In the genomic region with DNA sequence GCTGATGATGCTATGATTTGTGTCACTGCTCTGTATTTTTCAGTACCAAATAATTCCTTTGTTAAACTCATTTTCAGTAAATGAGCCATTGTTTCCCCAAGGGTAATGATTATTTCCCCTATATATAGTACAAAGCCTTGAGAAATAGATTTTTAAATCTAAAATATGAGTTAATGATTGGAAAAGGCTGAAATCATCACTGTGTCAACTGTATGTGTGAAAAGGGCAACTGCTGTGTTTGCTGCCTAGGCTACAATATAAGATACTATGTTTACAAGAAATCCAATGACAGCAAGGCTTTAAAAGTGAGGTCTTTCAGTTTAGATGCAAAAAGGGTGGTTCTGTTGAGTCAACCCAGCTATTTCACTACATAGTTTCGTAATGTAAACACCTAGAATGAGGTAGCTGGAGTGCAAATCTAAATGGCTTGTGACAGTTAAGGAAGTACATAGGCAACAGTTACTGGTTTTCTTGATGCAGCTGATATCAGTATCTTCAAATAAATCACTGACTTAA, we compare ENCODE assay signal across 8 cellular contexts. TPM values are rescaled to one million over a fixed set of nuclear protein-coding genes. Genes with fewer than 3 reads are reported as not detected.
DNase-seq lines count a peak whose midpoint lies in the region; ATAC-seq and TF ChIP-seq lines count a peak whose summit lies in the region.

No MANE protein-coding gene starts in this region.

- WGBS in spleen, 5 donors, result 26 to 79% (median 51%) methylated on average over 1 of the region's 1 CpG

- H3K4me1 ChIP-seq in spleen (peaks cover 20 to 70% (median 35%) of the 10 kb centered on the region in 6 donors), tibial artery (peaks cover 0 to 40% (median 15%) of the 10 kb centered on the region in 4 donors)

- TF ChIP-seq CTCF in AG10803 (conservative IDR thresholded peaks at IDR 0.05; ENCODE audit: low read length) (no peak), spleen (IDR thresholded peaks at IDR 0.05 in 8 of 11, conservative IDR thresholded peaks at IDR 0.05 in 3 of 11) (no peak), tibial artery (IDR thresholded peaks at IDR 0.05) (no peak)

- H3K36me3 ChIP-seq in spleen (no peaks in the 10 kb centered on the region), tibial artery (no peaks in the 10 kb centered on the region)

- TF ChIP-seq POLR2A in spleen (IDR thresholded peaks at IDR 0.05), result no peak

- DNase-seq in AG10803 (ENCODE audit: low read depth), result peak; percentile 9
- DNase-seq in amniotic epithelial cell (ENCODE audit: low read depth), result peak; percentile 66
- DNase-seq in spleen, result no peak
- DNase-seq in NCI-H1092 treated with DMSO at 0.1 percent for 48 hours (lab: John Stamatoyannopoulos, UW), result no peak
- no peak for DNase-seq in NCI-H2029 (lab: John Stamatoyannopoulos, UW)
- DNase-seq in tibial artery, result no peak

- intact Hi-C loops in spleen (cut with DNase I; ENCODE audit: low total_unique reads) (no loop called here), tibial artery (cut with DNase I; ENCODE audit: low total_unique reads) (no loop called here)

- H3K27me3 ChIP-seq in spleen (replicated peaks in 1 of 7) (no peaks in the 10 kb centered on the region), tibial artery (no peaks in the 10 kb centered on the region)

- no peak overlapping the region for H3K4me3 ChIP-seq in AG10803 (ENCODE audit: low read length)
- peak overlapping the region in 1 of 8 donors; percentile 6 for H3K4me3 ChIP-seq in spleen
- no peak overlapping the region for H3K4me3 ChIP-seq in tibial artery

- H3K27ac ChIP-seq in spleen, result peak overlapping the region in 6 of 8 donors; percentile 46 to 78 (median 64)
- no peak overlapping the region for H3K27ac ChIP-seq in tibial artery

- H3K9me3 ChIP-seq in spleen, result no peaks in the 10 kb centered on the region
- no peaks in the 10 kb centered on the region for H3K9me3 ChIP-seq in tibial artery

- ATAC-seq in GM19328 (IDR thresholded peaks at IDR 0.05; ENCODE audit: unreplicated experiment) (peak; percentile 72), HG03175 (IDR thresholded peaks at IDR 0.05; ENCODE audit: unreplicated experiment) (peak; percentile 92)

RNA-seq across cellular contexts. Expression of gene NLK, which starts 15.3 kb away (rescaled TPM):
- 10 to 100 TPM; 22.5 to 49.4 (median 37.0) TPM for total RNA-seq in spleen
- polyA plus RNA-seq in spleen, result 10 to 100 TPM; 12.6 to 15.3 (median 13.9) TPM

Comparison
In these comparisons a context has a peak if more than half of its experiments do, and no peak if none do; other contexts are left out.
1. DNase-seq: peak in AG10803 (single experiment) and amniotic epithelial cell (single experiment); none in spleen (single experiment), NCI-H1092 treated with DMSO at 0.1 percent for 48 hours (single experiment), NCI-H2029 (single experiment) and tibial artery (0 of 2).
2. H3K27ac ChIP-seq: peak in spleen (6 of 8); none in tibial artery (0 of 2).